In genomic region chr10:58436071-58436470, GRCh38 we compare ENCODE assay signal across 1 cellular context.
TF ChIP-seq lines count a peak whose summit lies in the region.

No MANE protein-coding gene starts in this region.

TF ChIP-seq in IMR-90, 13 proteins besides CTCF, POLR2A, EP300 and RAD21 (continued from another document):
- TF ChIP-seq USF2 (IDR thresholded peaks at IDR 0.05; ENCODE audit: low read depth, low read length) (no peak), RCOR1 (IDR thresholded peaks at IDR 0.05; ENCODE audit: insufficient replicate concordance, low read length) (no peak), MAZ (IDR thresholded peaks at IDR 0.05; ENCODE audit: borderline replicate concordance, low read depth, low read length) (no peak), FOS (IDR thresholded peaks at IDR 0.05; ENCODE audit: low read depth, low read length) (no peak), CEBPB (IDR thresholded peaks at IDR 0.05; ENCODE audit: low read depth, low read length) (no peak), NFE2L2 (IDR thresholded peaks at IDR 0.05; ENCODE audit: low read depth, low read length) (no peak), MXI1 (IDR thresholded peaks at IDR 0.05; ENCODE audit: borderline replicate concordance, low read depth, low read length) (no peak), RFX5 (IDR thresholded peaks at IDR 0.05; ENCODE audit: low read depth, low read length) (no peak), BHLHE40 (IDR thresholded peaks at IDR 0.05; ENCODE audit: low read depth, low read length) (no peak), ELK1 (IDR thresholded peaks at IDR 0.05; ENCODE audit: borderline replicate concordance, low read depth, low read length) (no peak), MAFK (IDR thresholded peaks at IDR 0.05; ENCODE audit: low read depth, low read length) (no peak)
TF ChIP-seq in IMR-90: peak in this region for 0.
